8 cellular contexts compared by ENCODE assay signal in genomic region chr4:38804654-38805295, GRCh38. TPM values are rescaled to one million over a fixed set of nuclear protein-coding genes. Genes with fewer than 3 reads are reported as not detected.
DNase-seq lines count a peak whose midpoint lies in the region; ATAC-seq lines count a peak whose summit lies in the region.

Gene TLR1, minus strand, starts transcription at chr4:38804791. Its CDS starts 5,960 bp downstream, at chr4:38798831.

- peaks cover 8% of the 10 kb centered on the region for H3K4me1 ChIP-seq in CD8-positive, alpha-beta memory T cell (ENCODE audit: insufficient read depth, low read length)

- H3K27ac Mint-ChIP-seq in CD8-positive, alpha-beta memory T cell = peak within 1 kb of the TSS; percentile 36 to 96 (median 93)
- H3K27ac Mint-ChIP-seq in activated naive CD8-positive, alpha-beta T cell treated with anti-CD3 and anti-CD28 coated beads for 36 hours = peak within 1 kb of the TSS; percentile 89

- CTCF ChIA-PET in CD8-positive, alpha-beta memory T cell (lab: Charles Lee) = interaction anchor here (0.6 to 3.9 kb wide), 12 partner anchors 9 to 625 kb away, joined by 3 to 44 read pairs (median 4); partner anchors contain the start of genes TLR10 and TLR6

- peak; percentile 23 for ATAC-seq in GM21390 (IDR thresholded peaks at IDR 0.05; ENCODE audit: unreplicated experiment)
- ATAC-seq in Right ventricle myocardium superior (ENCODE audit: poor library complexity) = peak; percentile 64
- ATAC-seq in HG02763 (IDR thresholded peaks at IDR 0.05; ENCODE audit: unreplicated experiment) = no peak

- H3K4me1 Mint-ChIP-seq in CD8-positive, alpha-beta memory T cell = peaks cover 31 to 44% (median 36%) of the 10 kb centered on the region in 3 donors
- peaks cover 22% of the 10 kb centered on the region for H3K4me1 Mint-ChIP-seq in activated naive CD8-positive, alpha-beta T cell treated with anti-CD3 and anti-CD28 coated beads for 36 hours

- H3K27me3 ChIP-seq in CD8-positive, alpha-beta memory T cell (ENCODE audit: insufficient read depth, low read length, poor library complexity, severe bottlenecking) = no peaks in the 10 kb centered on the region

- peaks cover 18 to 40% (median 39%) of the 10 kb centered on the region in 3 donors for H3K36me3 Mint-ChIP-seq in CD8-positive, alpha-beta memory T cell
- H3K36me3 Mint-ChIP-seq in activated naive CD8-positive, alpha-beta T cell treated with anti-CD3 and anti-CD28 coated beads for 36 hours = peaks cover 23% of the 10 kb centered on the region

- peak within 1 kb of the TSS; percentile 83 to 92 (median 87) for H3K4me3 Mint-ChIP-seq in CD8-positive, alpha-beta memory T cell
- H3K4me3 Mint-ChIP-seq in activated naive CD8-positive, alpha-beta T cell treated with anti-CD3 and anti-CD28 coated beads for 36 hours = peak within 1 kb of the TSS; percentile 76

- H3K27me3 Mint-ChIP-seq in CD8-positive, alpha-beta memory T cell = no peaks in the 10 kb centered on the region
- H3K27me3 Mint-ChIP-seq in activated naive CD8-positive, alpha-beta T cell treated with anti-CD3 and anti-CD28 coated beads for 36 hours = no peaks in the 10 kb centered on the region

- peaks cover 11% of the 10 kb centered on the region for H3K36me3 ChIP-seq in CD8-positive, alpha-beta memory T cell (ENCODE audit: insufficient read depth, low read length)

- peak in 2 of 5 donors; percentile 47 to 57 for DNase-seq in CD8-positive, alpha-beta memory T cell
- peak; percentile 4 for DNase-seq in NCI-H1694 (lab: John Stamatoyannopoulos, UW)
- DNase-seq in activated naive CD8-positive, alpha-beta T cell treated with anti-CD3 and anti-CD28 coated beads for 36 hours = no peak
- DNase-seq in Right ventricle myocardium superior = no peak
- peak; percentile 43 for DNase-seq in putamen (ENCODE audit: low spot score)
- DNase-seq in ecto neural progenitor cell (ENCODE audit: low spot score) = no peak

- peaks cover 17% of the 10 kb centered on the region for H3K9me3 ChIP-seq in CD8-positive, alpha-beta memory T cell (ENCODE audit: low read length)

- H3K9me3 Mint-ChIP-seq in CD8-positive, alpha-beta memory T cell = peaks cover 23 to 36% (median 32%) of the 10 kb centered on the region in 5 donors
- H3K9me3 Mint-ChIP-seq in activated naive CD8-positive, alpha-beta T cell treated with anti-CD3 and anti-CD28 coated beads for 36 hours = peaks cover 19% of the 10 kb centered on the region

- peak within 1 kb of the TSS; percentile 61 for H3K4me3 ChIP-seq in CD8-positive, alpha-beta memory T cell (ENCODE audit: low read length)

- intact Hi-C loops in Right ventricle myocardium superior (cut with DNase I) = no loop called here

- POLR2A ChIA-PET in CD8-positive, alpha-beta memory T cell (lab: Charles Lee) = no interaction called here

- no peak within 1 kb of the TSS for H3K27ac ChIP-seq in CD8-positive, alpha-beta memory T cell (ENCODE audit: low read depth, low read length)

RNA-seq across cellular contexts. Expression of gene TLR1, which starts in this region (rescaled TPM):
- 1 to 10 TPM; 1.3 to 2.1 TPM for total RNA-seq in CD8-positive, alpha-beta memory T cell
- 9.8 TPM for polyA plus RNA-seq in CD8-positive, alpha-beta memory T cell
- total RNA-seq in activated naive CD8-positive, alpha-beta T cell treated with anti-CD3 and anti-CD28 coated beads for 36 hours = 1 to 10 TPM; 1.6 to 2.4 TPM
- 3.4 TPM for total RNA-seq in Right ventricle myocardium superior

Comparison
In these comparisons a context has a peak if more than half of its experiments do, and no peak if none do; other contexts are left out.
1. DNase-seq: peak in NCI-H1694 (single experiment) and putamen (single experiment); none in activated naive CD8-positive, alpha-beta T cell treated with anti-CD3 and anti-CD28 coated beads for 36 hours (single experiment), Right ventricle myocardium superior (single experiment) and ecto neural progenitor cell (single experiment).